ENCODE assay signal across 13 cellular contexts in the genomic region with DNA sequence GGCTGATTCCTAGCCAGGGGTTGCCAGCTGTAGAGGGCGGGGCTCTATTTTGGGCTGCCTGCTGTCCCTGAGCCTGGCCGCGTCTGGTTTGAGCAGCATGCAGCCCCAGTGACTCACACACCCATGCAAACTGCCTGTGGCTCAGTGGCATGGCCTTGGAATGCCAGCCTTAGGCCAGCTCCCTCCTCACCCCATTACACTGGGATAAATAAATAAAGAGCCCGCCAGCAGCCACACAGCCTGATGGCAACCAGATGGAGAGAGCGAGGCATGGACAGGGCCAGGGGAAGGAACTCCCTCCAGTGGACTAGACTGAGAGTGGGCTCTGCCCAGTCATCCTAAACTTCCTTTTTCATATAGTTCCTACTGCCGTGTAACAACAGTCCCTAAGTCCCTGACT. TPM values are rescaled to one million over a fixed set of nuclear protein-coding genes. Genes with fewer than 3 reads are reported as not detected.
DNase-seq lines count a peak whose midpoint lies in the region; ATAC-seq and TF ChIP-seq lines count a peak whose summit lies in the region.
"Had no signal": no experiment of that assay in that cellular context is flagged by ENCODE, and none has a peak within 500 bp of the region (broad histone marks: within the 10 kb centered on the region; RNA-seq: fewer than 3 reads in every experiment).

No MANE protein-coding gene starts in this region.

- POLR2A ChIA-PET in T-cell (lab: Charles Lee): no interaction called here

- CTCF ChIA-PET in T-cell (lab: Charles Lee): interaction anchor here in 1 of 2 donors (0.6 to 0.9 kb wide), 2 partner anchors 12 to 208 kb away, joined by 3 to 4 read pairs; no protein-coding TSS in a partner anchor

- no peak overlapping the region for H3K23ac ChIP-seq in mesenchymal stem cell (ENCODE audit: low read length in 2 of 2)

- no peak overlapping the region for H3K18ac ChIP-seq in mesenchymal stem cell (ENCODE audit: low read depth in 1 of 2, low read length in 2 of 2)

- no peak overlapping the region for H4K8ac ChIP-seq in mesenchymal stem cell (ENCODE audit: low read length)

- no peaks in the 10 kb centered on the region for H3K27me3 ChIP-seq in BE2C
- no peaks in the 10 kb centered on the region for H3K27me3 ChIP-seq in MG63
- no peaks in the 10 kb centered on the region for H3K27me3 ChIP-seq in mesenchymal stem cell (ENCODE audit: control insufficient read depth in 1 of 2, insufficient read depth in 1 of 2, low read length in 2 of 2)

- H2BK120ac ChIP-seq in mesenchymal stem cell (ENCODE audit: low read depth, low read length): no peak overlapping the region

- 0 out of 2 replicates have a peak, but pooled peaks have one; percentile 3 for TF ChIP-seq CTCF in BE2C (IDR thresholded peaks at IDR 0.05; ENCODE audit: low read depth, low read length)

- H3K36me3 ChIP-seq in BE2C: peaks cover 16% of the 10 kb centered on the region
- H3K36me3 ChIP-seq in MG63: peaks cover 21% of the 10 kb centered on the region
- peaks cover 9 to 72% of the 10 kb centered on the region in 2 experiments for H3K36me3 ChIP-seq in mesenchymal stem cell (ENCODE audit: control insufficient read depth in 1 of 2, insufficient read depth in 2 of 2, low read depth in 1 of 2, low read length in 2 of 2)

- H3K9ac ChIP-seq in mesenchymal stem cell (ENCODE audit: low read length): no peak overlapping the region

- H3K9me3 Mint-ChIP-seq in T-cell: no peaks in the 10 kb centered on the region

- no peak overlapping the region for H2AK5ac ChIP-seq in mesenchymal stem cell (ENCODE audit: low read length, severe bottlenecking)

- no peak overlapping the region for H3K14ac ChIP-seq in mesenchymal stem cell (ENCODE audit: low read length in 2 of 2)

- no peak overlapping the region for H3K27ac Mint-ChIP-seq in T-cell

- peaks cover 66% of the 10 kb centered on the region for H3K36me3 Mint-ChIP-seq in T-cell

- 66% methylated on average over 6 of the region's 6 CpGs for WGBS in mesenchymal stem cell

- no peak overlapping the region for H3K4me2 ChIP-seq in mesenchymal stem cell (ENCODE audit: low read length, poor library complexity, severe bottlenecking)

- H2BK15ac ChIP-seq in mesenchymal stem cell (ENCODE audit: low read depth, poor library complexity, severe bottlenecking): no peak overlapping the region

- H3K4me1 Mint-ChIP-seq in T-cell: no peaks in the 10 kb centered on the region

- no peaks in the 10 kb centered on the region for H3K27me3 Mint-ChIP-seq in T-cell

- no peak for DNase-seq in BE2C
- DNase-seq in MG63: peak; percentile 98
- peak; percentile 77 for DNase-seq in brain pericyte (ENCODE audit: low read depth, low spot score)
- DNase-seq in mesenchymal stem cell: peak; percentile 59
- DNase-seq in T-cell: no peak
- DNase-seq in NCI-H146 (lab: John Stamatoyannopoulos, UW): no peak
- DNase-seq: COR-L47; effector CD8-positive, alpha-beta T cell; NCI-H526 treated with DMSO at 0.1 percent for 48 hours; stimulated activated CD4-positive, alpha-beta T cell treated with anti-CD3 and anti-CD28 coated beads, Interleukin-4, amount 100 ng/mL, for 1 hour had no signal

- H3K4me3 Mint-ChIP-seq in T-cell: no peak overlapping the region

- no peaks in the 10 kb centered on the region for H3K4me1 ChIP-seq in BE2C
- H3K4me1 ChIP-seq in mesenchymal stem cell (ENCODE audit: control insufficient read depth, insufficient read depth, low read depth, low read length): peaks cover 4% of the 10 kb centered on the region

- no peak overlapping the region for H2BK12ac ChIP-seq in mesenchymal stem cell (ENCODE audit: low read length in 2 of 2)

- H3K4ac ChIP-seq in mesenchymal stem cell (ENCODE audit: low read depth in 1 of 2, low read length in 2 of 2): no peak overlapping the region

- H4K91ac ChIP-seq in mesenchymal stem cell (ENCODE audit: low read length): no peak overlapping the region

- no peak overlapping the region for H3K4me3 ChIP-seq in BE2C (ENCODE audit: low read depth, low read length)
- no peak overlapping the region for H3K4me3 ChIP-seq in MG63
- H3K4me3 ChIP-seq in mesenchymal stem cell (ENCODE audit: insufficient read depth in 1 of 2, low read depth in 1 of 2, low read length in 2 of 2): no peak overlapping the region

- H3K9me3 ChIP-seq in BE2C (no peaks in the 10 kb centered on the region), MG63 (no peaks in the 10 kb centered on the region), mesenchymal stem cell (ENCODE audit: control insufficient read depth, low read length) (no peaks in the 10 kb centered on the region)

- no peak for ATAC-seq in T-cell (replicated peaks in 1 of 4)
- no peak for ATAC-seq in HG03108 (IDR thresholded peaks at IDR 0.05; ENCODE audit: unreplicated experiment)
- no peak for ATAC-seq in GM19395 (IDR thresholded peaks at IDR 0.05; ENCODE audit: unreplicated experiment)

- peaks cover 2% of the 10 kb centered on the region for H3K79me1 ChIP-seq in mesenchymal stem cell (replicated peaks; ENCODE audit: low read length, poor library complexity, severe bottlenecking)

- H3K27ac ChIP-seq in mesenchymal stem cell (ENCODE audit: low read length, poor library complexity, severe bottlenecking): no peak overlapping the region

- H2AFZ ChIP-seq in mesenchymal stem cell (ENCODE audit: low read depth, low read length): no peak overlapping the region

- no peak overlapping the region for H2BK5ac ChIP-seq in mesenchymal stem cell (ENCODE audit: low read depth, low read length, poor library complexity, severe bottlenecking)

RNA-seq across cellular contexts. Expression of a gene that starts 18.3 kb away (rescaled TPM):
- polyA plus RNA-seq in BE2C (2012; ENCODE audit: insufficient read depth, insufficient read length, low read depth): 30.8 TPM
- 20.9 and 22.6 TPM in 2 replicates for total RNA-seq in MG63 (2014; rRNA removed; shearing (Covaris generic); ENCODE audit: low replicate concordance)
- 11.8 TPM for polyA plus RNA-seq in mesenchymal stem cell (2013, experiment 1 of 2)
- 11.1 TPM for polyA plus RNA-seq in mesenchymal stem cell (2013, experiment 2 of 2)
- 10 to 100 TPM; 17.3 to 21.1 (median 18.2) TPM for total RNA-seq in T-cell

RNA-seq across cellular contexts. Expression of a gene that starts 27.5 kb away (rescaled TPM):
- 4.2 TPM for polyA plus RNA-seq in BE2C (2012; ENCODE audit: insufficient read depth, insufficient read length, low read depth)
- total RNA-seq in MG63 (2014; rRNA removed; shearing (Covaris generic); ENCODE audit: low replicate concordance): not detected in 2 replicates
- 0.25 TPM for polyA plus RNA-seq in mesenchymal stem cell (2013, experiment 1 of 2)
- 0.25 TPM for polyA plus RNA-seq in mesenchymal stem cell (2013, experiment 2 of 2)
- 1 to 10 TPM in 3 of 5 donors, under 1 TPM in 2; 0.54 to 8.7 (median 5.1) TPM for total RNA-seq in T-cell
- total RNA-seq: temporal lobe had no signal

RNA-seq across cellular contexts. Expression of a gene that starts 34.4 kb away (rescaled TPM):
- polyA plus RNA-seq in BE2C (2012; ENCODE audit: insufficient read depth, insufficient read length, low read depth): 80.0 TPM
- 35.2 and 40.6 TPM in 2 replicates for total RNA-seq in MG63 (2014; rRNA removed; shearing (Covaris generic); ENCODE audit: low replicate concordance)
- 23.5 TPM for polyA plus RNA-seq in mesenchymal stem cell (2013, experiment 1 of 2)
- 22.7 TPM for polyA plus RNA-seq in mesenchymal stem cell (2013, experiment 2 of 2)
- total RNA-seq in T-cell: 10 to 100 TPM; 49.2 to 89.5 (median 83.2) TPM

RNA-seq across cellular contexts. Expression of a gene that starts 35.7 kb away (rescaled TPM):
- polyA plus RNA-seq in BE2C (2012; ENCODE audit: insufficient read depth, insufficient read length, low read depth): 110 TPM
- total RNA-seq in MG63 (2014; rRNA removed; shearing (Covaris generic); ENCODE audit: low replicate concordance): 52.2 and 85.4 TPM in 2 replicates
- 46.4 TPM for polyA plus RNA-seq in mesenchymal stem cell (2013, experiment 1 of 2)
- 44.6 TPM for polyA plus RNA-seq in mesenchymal stem cell (2013, experiment 2 of 2)
- 100 to 1,000 TPM in 3 of 5 donors, 10 to 100 TPM in 2; 85.2 to 131 (median 109) TPM for total RNA-seq in T-cell

Comparison
In these comparisons a context has a peak if more than half of its experiments do, and no peak if none do; other contexts are left out.
1. DNase-seq: peak in MG63 (single experiment), brain pericyte (single experiment) and mesenchymal stem cell (single experiment); none in BE2C (single experiment), T-cell (0 of 34) and NCI-H146 (single experiment).